ENCODE assay signal across 1 cellular context in genomic region chr13:31161583-31162150, GRCh38.
TF ChIP-seq lines count a peak whose summit lies in the region.

TSS of gene HSPH1 (minus strand) at chr13:31161904. CDS start at chr13:31161582, 322 bp downstream.

TF ChIP-seq in PFSK-1, 5 proteins besides CTCF, POLR2A, EP300 and RAD21 (continued from another document):
- TF ChIP-seq REST (IDR thresholded peaks at IDR 0.05; ENCODE audit: insufficient read depth in 1 of 2, low read depth in 2 of 2, low read length in 2 of 2): no peak
- no peak for TF ChIP-seq FOXP2 (optimal IDR thresholded peaks at IDR 0.05; ENCODE audit: borderline replicate concordance, extremely low read depth, extremely low read length, insufficient read depth)
- no peak; the same call in 1 of the 2 replicates for TF ChIP-seq TAF1 (IDR thresholded peaks at IDR 0.05; ENCODE audit: borderline replicate concordance, insufficient read depth, low read length)
- TF ChIP-seq SIN3A (IDR thresholded peaks at IDR 0.05; ENCODE audit: borderline replicate concordance, insufficient read depth, low read length): peak; percentile 82; the same call in 1 of the 2 replicates
